ENCODE assay signal across 1 cellular context in genomic region chrX:86910027-86910426, GRCh38.
TF ChIP-seq lines count a peak whose summit lies in the region.

No MANE protein-coding gene starts in this region.

TF ChIP-seq in HEK293, 187 proteins besides CTCF, POLR2A, EP300 and RAD21 (continued from another document):
- no peak for TF ChIP-seq ZBTB26 (tag by site-specific recombination; optimal IDR thresholded peaks at IDR 0.05)
- TF ChIP-seq, protein P1, sequence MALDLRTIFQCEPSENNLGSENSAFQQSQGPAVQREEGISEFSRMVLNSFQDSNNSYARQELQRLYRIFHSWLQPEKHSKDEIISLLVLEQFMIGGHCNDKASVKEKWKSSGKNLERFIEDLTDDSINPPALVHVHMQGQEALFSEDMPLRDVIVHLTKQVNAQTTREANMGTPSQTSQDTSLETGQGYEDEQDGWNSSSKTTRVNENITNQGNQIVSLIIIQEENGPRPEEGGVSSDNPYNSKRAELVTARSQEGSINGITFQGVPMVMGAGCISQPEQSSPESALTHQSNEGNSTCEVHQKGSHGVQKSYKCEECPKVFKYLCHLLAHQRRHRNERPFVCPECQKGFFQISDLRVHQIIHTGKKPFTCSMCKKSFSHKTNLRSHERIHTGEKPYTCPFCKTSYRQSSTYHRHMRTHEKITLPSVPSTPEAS (tag by site-specific recombination; IDR thresholded peaks at IDR 0.05), result no peak
- no peak for TF ChIP-seq ZNF513 (tag by site-specific recombination; IDR thresholded peaks at IDR 0.05)
- no peak for TF ChIP-seq ZBTB48 (tag by site-specific recombination; IDR thresholded peaks at IDR 0.05)
- no peak for TF ChIP-seq ZNF664 (tag by site-specific recombination; IDR thresholded peaks at IDR 0.05)
- no peak for TF ChIP-seq ZNF707 (tag by site-specific recombination; IDR thresholded peaks at IDR 0.05)
- no peak for TF ChIP-seq ZNF660 (tag by site-specific recombination; IDR thresholded peaks at IDR 0.05)
- no peak for TF ChIP-seq ZFP41 (tag by site-specific recombination; IDR thresholded peaks at IDR 0.05; ENCODE audit: borderline replicate concordance)
- no peak for TF ChIP-seq SP7 (tag by site-specific recombination; IDR thresholded peaks at IDR 0.05)
- no peak for TF ChIP-seq ZNF324 (tag by site-specific recombination; IDR thresholded peaks at IDR 0.05)
- TF ChIP-seq, protein P2, sequence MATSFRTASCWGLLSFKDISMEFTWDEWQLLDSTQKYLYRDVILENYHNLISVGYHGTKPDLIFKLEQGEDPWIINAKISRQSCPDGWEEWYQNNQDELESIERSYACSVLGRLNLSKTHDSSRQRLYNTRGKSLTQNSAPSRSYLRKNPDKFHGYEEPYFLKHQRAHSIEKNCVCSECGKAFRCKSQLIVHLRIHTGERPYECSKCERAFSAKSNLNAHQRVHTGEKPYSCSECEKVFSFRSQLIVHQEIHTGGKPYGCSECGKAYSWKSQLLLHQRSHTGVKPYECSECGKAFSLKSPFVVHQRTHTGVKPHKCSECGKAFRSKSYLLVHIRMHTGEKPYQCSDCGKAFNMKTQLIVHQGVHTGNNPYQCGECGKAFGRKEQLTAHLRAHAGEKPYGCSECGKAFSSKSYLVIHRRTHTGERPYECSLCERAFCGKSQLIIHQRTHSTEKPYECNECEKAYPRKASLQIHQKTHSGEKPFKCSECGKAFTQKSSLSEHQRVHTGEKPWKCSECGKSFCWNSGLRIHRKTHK (tag by site-specific recombination; IDR thresholded peaks at IDR 0.05), result no peak
